ENCODE assay signal across 7 cellular contexts in the genomic region with DNA sequence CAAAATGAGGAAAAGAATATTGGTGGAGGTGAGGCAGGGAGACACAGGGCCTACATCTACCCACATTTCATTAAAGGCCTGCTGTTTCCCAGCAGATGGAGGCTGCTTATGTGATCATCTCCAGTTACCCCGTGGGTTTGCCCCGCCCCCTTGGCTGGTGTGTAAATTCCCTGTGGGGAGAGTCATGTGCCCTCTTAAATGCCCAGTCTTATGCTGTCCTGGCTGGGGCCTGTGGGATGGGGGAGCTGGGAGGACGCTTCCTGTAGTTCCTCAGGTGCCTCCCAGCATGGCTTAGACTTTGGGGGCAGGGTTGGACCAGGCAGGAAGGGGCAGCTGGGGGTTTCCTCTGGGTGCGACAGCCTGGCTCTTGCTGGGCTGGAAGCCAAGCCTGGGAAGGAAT. TPM values are rescaled to one million over a fixed set of nuclear protein-coding genes. Genes with fewer than 3 reads are reported as not detected.
DNase-seq lines count a peak whose midpoint lies in the region; ATAC-seq, FAIRE-seq and TF ChIP-seq lines count a peak whose summit lies in the region.

No MANE protein-coding gene starts in this region.

- H2AFZ ChIP-seq in mesenchymal stem cell (ENCODE audit: low read depth, low read length) = peak overlapping the region; percentile 79

- H3K4ac ChIP-seq in mesenchymal stem cell (ENCODE audit: low read depth in 1 of 2, low read length in 2 of 2) = peak overlapping the region; percentile 73 to 89

- peak overlapping the region; percentile 57 for H2BK5ac ChIP-seq in mesenchymal stem cell (ENCODE audit: low read depth, low read length, poor library complexity, severe bottlenecking)

- H2AK5ac ChIP-seq in mesenchymal stem cell (ENCODE audit: low read length, severe bottlenecking) = peak overlapping the region; percentile 87

- H3K23ac ChIP-seq in mesenchymal stem cell (ENCODE audit: low read length in 2 of 2) = no peak overlapping the region

- H4K8ac ChIP-seq in mesenchymal stem cell (ENCODE audit: low read length) = peak overlapping the region; percentile 78

- H3K18ac ChIP-seq in mesenchymal stem cell (ENCODE audit: low read depth in 1 of 2, low read length in 2 of 2) = peak overlapping the region; percentile 23 to 70

- no peak overlapping the region for H3K14ac ChIP-seq in mesenchymal stem cell (ENCODE audit: low read length in 2 of 2)

- peak overlapping the region; percentile 74 for H3K9ac ChIP-seq in mesenchymal stem cell (ENCODE audit: low read length)

- peak overlapping the region; percentile 22 for H2BK120ac ChIP-seq in mesenchymal stem cell (ENCODE audit: low read depth, low read length)

- peak overlapping the region; percentile 36 for H4K91ac ChIP-seq in mesenchymal stem cell (ENCODE audit: low read length)

- no peak for TF ChIP-seq CTCF in bronchial epithelial cell (IDR thresholded peaks at IDR 0.05; ENCODE audit: insufficient read depth, low read length, severe bottlenecking)

- peak; percentile 97 for DNase-seq in H4 (ENCODE audit: low spot score)
- DNase-seq in NCI-H2196 treated with DMSO at 0.1 percent for 48 hours (lab: John Stamatoyannopoulos, UW; ENCODE audit: unreplicated experiment) = peak; percentile 64
- DNase-seq in bronchial epithelial cell (ENCODE audit: low read depth) = peak; percentile 80
- DNase-seq in mesenchymal stem cell = peak; percentile 87
- no peak for DNase-seq in HuH-7.5 (ENCODE audit: low spot score)

- H2BK12ac ChIP-seq in mesenchymal stem cell (ENCODE audit: low read length in 2 of 2) = peak overlapping the region; percentile 59 to 96

- peak overlapping the region; percentile 26 for H2BK15ac ChIP-seq in mesenchymal stem cell (ENCODE audit: low read depth, poor library complexity, severe bottlenecking)

- H3K4me2 ChIP-seq in mesenchymal stem cell (ENCODE audit: low read length, poor library complexity, severe bottlenecking) = no peak overlapping the region

- H3K27ac ChIP-seq in mesenchymal stem cell (ENCODE audit: low read length, poor library complexity, severe bottlenecking) = peak overlapping the region; percentile 96

- no peaks in the 10 kb centered on the region for H3K27me3 ChIP-seq in bronchial epithelial cell (ENCODE audit: control insufficient read depth, insufficient read depth, low read length)
- no peaks in the 10 kb centered on the region for H3K27me3 ChIP-seq in mesenchymal stem cell (ENCODE audit: control insufficient read depth in 1 of 2, insufficient read depth in 1 of 2, low read length in 2 of 2)

- H3K79me1 ChIP-seq in mesenchymal stem cell (replicated peaks; ENCODE audit: low read length, poor library complexity, severe bottlenecking) = no peaks in the 10 kb centered on the region

- H3K36me3 ChIP-seq in bronchial epithelial cell (ENCODE audit: control insufficient read depth, insufficient read depth, low read length) (no peaks in the 10 kb centered on the region), mesenchymal stem cell (ENCODE audit: control insufficient read depth in 1 of 2, insufficient read depth in 2 of 2, low read depth in 1 of 2, low read length in 2 of 2) (no peaks in the 10 kb centered on the region)

- peaks cover 7% of the 10 kb centered on the region for H3K9me3 ChIP-seq in mesenchymal stem cell (ENCODE audit: control insufficient read depth, low read length)

- H3K4me3 ChIP-seq in bronchial epithelial cell (ENCODE audit: low read depth, low read length) (no peak overlapping the region), mesenchymal stem cell (ENCODE audit: insufficient read depth in 1 of 2, low read depth in 1 of 2, low read length in 2 of 2) (no peak overlapping the region)

- FAIRE-seq in bronchial epithelial cell (lab: Jason Lieb, UNC) = no peak

- ATAC-seq in GM18517 (IDR thresholded peaks at IDR 0.05; ENCODE audit: unreplicated experiment) (no peak), GM18873 (IDR thresholded peaks at IDR 0.05; ENCODE audit: low FRiP score, unreplicated experiment) (no peak)

- peaks cover 26% of the 10 kb centered on the region for H3K4me1 ChIP-seq in mesenchymal stem cell (ENCODE audit: control insufficient read depth, insufficient read depth, low read depth, low read length)

- WGBS in mesenchymal stem cell = 17% methylated on average over 4 of the region's 4 CpGs

RNA-seq across cellular contexts. Expression of gene CITED4, which starts 15.5 kb away (rescaled TPM):
- total RNA-seq in H4 (2014; rRNA removed; shearing (Covaris generic)) = 0.14 and 0.17 TPM in 2 replicates
- 4.7 and 5.0 TPM in 2 replicates for total RNA-seq in bronchial epithelial cell
- polyA plus RNA-seq in mesenchymal stem cell (2013, experiment 1 of 2) = 8.6 TPM
- polyA plus RNA-seq in mesenchymal stem cell (2013, experiment 2 of 2) = 9.3 TPM
